In the genomic region with DNA sequence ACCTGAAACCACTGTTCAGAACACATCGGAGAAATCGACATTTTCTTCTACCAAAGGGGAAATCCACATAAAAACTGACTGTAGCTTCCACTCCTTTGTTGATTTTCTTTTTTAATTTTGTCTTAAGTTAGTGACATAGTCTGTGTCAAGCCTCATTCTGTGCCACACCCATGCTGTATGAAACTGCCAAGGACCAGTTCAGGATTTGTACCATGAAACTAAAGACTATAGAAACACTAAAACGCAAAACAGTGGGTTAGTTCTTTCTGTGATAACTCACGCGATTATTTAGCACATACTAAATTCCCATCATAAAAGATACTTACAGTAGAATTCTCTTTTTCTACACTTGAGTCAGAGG, we compare ENCODE assay signal across 1 cellular context.
TF ChIP-seq lines count a peak whose summit lies in the region.

No MANE protein-coding gene starts in this region.

TF ChIP-seq in IMR-90, 13 proteins besides CTCF, POLR2A, EP300 and RAD21 (continued from another document):
- TF ChIP-seq BHLHE40 (IDR thresholded peaks at IDR 0.05; ENCODE audit: low read depth, low read length) (no peak), FOS (IDR thresholded peaks at IDR 0.05; ENCODE audit: low read depth, low read length) (no peak), RFX5 (IDR thresholded peaks at IDR 0.05; ENCODE audit: low read depth, low read length) (no peak), USF2 (IDR thresholded peaks at IDR 0.05; ENCODE audit: low read depth, low read length) (no peak), MAFK (IDR thresholded peaks at IDR 0.05; ENCODE audit: low read depth, low read length) (no peak), MXI1 (IDR thresholded peaks at IDR 0.05; ENCODE audit: borderline replicate concordance, low read depth, low read length) (no peak), NFE2L2 (IDR thresholded peaks at IDR 0.05; ENCODE audit: low read depth, low read length) (no peak), CHD1 (IDR thresholded peaks at IDR 0.05; ENCODE audit: low read depth, low read length) (no peak), CEBPB (IDR thresholded peaks at IDR 0.05; ENCODE audit: low read depth, low read length) (no peak), RCOR1 (IDR thresholded peaks at IDR 0.05; ENCODE audit: insufficient replicate concordance, low read length) (no peak)
TF ChIP-seq in IMR-90: peak in this region for 0.
